ENCODE assay signal across 32 cellular contexts in genomic region chr1:17736625-17737024, GRCh38. TPM values are rescaled to one million over a fixed set of nuclear protein-coding genes. Genes with fewer than 3 reads are reported as not detected.
"Had no signal": no experiment of that assay in that cellular context is flagged by ENCODE, and none has a peak within 500 bp of the region (broad histone marks: within the 10 kb centered on the region; RNA-seq: fewer than 3 reads in every experiment).

No MANE protein-coding gene starts in this region.

- H3K9me3 Mint-ChIP-seq: mesothelial cell of epicardium; naive B cell; natural killer cell treated with Interleukin-12 subunit alpha and Interleukin-12 subunit beta and Interleukin-15 and Interleukin-18, amount 100 ng/mL, for 72 hours; neural crest cell; stimulated activated memory B cell treated with anti-CD40 and anti-IgM and Interleukin-4, amounts not matched to agents 10 μg/mL and 1 μg/mL and 100 μg/mL, for 72 hours; type B pancreatic cell had no signal

- H3K27ac ChIP-seq: coronary artery, esophagus squamous epithelium, left lung, prostate gland, right atrium auricular region, sigmoid colon, testis, tibial artery had no signal

- H3K4me1 Mint-ChIP-seq: mesothelial cell of epicardium; naive B cell; neural crest cell; stimulated activated memory B cell treated with anti-CD40 and anti-IgM and Interleukin-4, amounts not matched to agents 10 μg/mL and 1 μg/mL and 100 μg/mL, for 72 hours had no signal

- H3K36me3 Mint-ChIP-seq: mesothelial cell of epicardium; naive B cell; natural killer cell treated with Interleukin-12 subunit alpha and Interleukin-12 subunit beta and Interleukin-15 and Interleukin-18, amount 100 ng/mL, for 72 hours; stimulated activated memory B cell treated with anti-CD40 and anti-IgM and Interleukin-4, amounts not matched to agents 10 μg/mL and 1 μg/mL and 100 μg/mL, for 72 hours; type B pancreatic cell had no signal

- DNase-seq: dermis blood vessel endothelial cell; effector memory CD4-positive, alpha-beta T cell; erythroblast; esophagus squamous epithelium; foreskin melanocyte; hypothalamus; kidney; left lung; mesenchymal stem cell; mucosa of descending colon; naive B cell; nucleus accumbens; sigmoid colon; stimulated activated CD4-positive, alpha-beta T cell treated with anti-CD3 and anti-CD28 coated beads, Interleukin-2, amount 100 ng/mL, for 24 hours; stimulated activated CD4-positive, alpha-beta T cell treated with anti-CD3 and anti-CD28 coated beads, Interleukin-4, amount 100 ng/mL, for 24 hours; stimulated activated naive CD8-positive, alpha-beta T cell treated with anti-CD3 and anti-CD28 coated beads, Interleukin-15, Interleukin-2, amounts not matched to agents 100 U/mL and 50 U/mL, for 24 hours; substantia nigra; testis; tibial artery had no signal

- ATAC-seq: left lung; mucosa of descending colon; natural killer cell treated with Interleukin-12 subunit alpha and Interleukin-12 subunit beta and Interleukin-15 and Interleukin-18, amount 100 ng/mL, for 72 hours; stimulated activated memory B cell treated with anti-CD40 and anti-IgM and Interleukin-4, amounts not matched to agents 10 μg/mL and 1 μg/mL and 100 μg/mL, for 72 hours; stimulated activated naive CD8-positive, alpha-beta T cell treated with anti-CD3 and anti-CD28 coated beads, Interleukin-15, Interleukin-2, amounts not matched to agents 100 U/mL and 50 U/mL, for 24 hours had no signal

- H3K27me3 ChIP-seq: right atrium auricular region, testis had no signal

- H3K4me3 Mint-ChIP-seq: mesothelial cell of epicardium; naive B cell; natural killer cell treated with Interleukin-12 subunit alpha and Interleukin-12 subunit beta and Interleukin-15 and Interleukin-18, amount 100 ng/mL, for 72 hours; neural crest cell; stimulated activated memory B cell treated with anti-CD40 and anti-IgM and Interleukin-4, amounts not matched to agents 10 μg/mL and 1 μg/mL and 100 μg/mL, for 72 hours; type B pancreatic cell had no signal

- H3K27ac Mint-ChIP-seq: mesothelial cell of epicardium; natural killer cell treated with Interleukin-12 subunit alpha and Interleukin-12 subunit beta and Interleukin-15 and Interleukin-18, amount 100 ng/mL, for 72 hours; stimulated activated memory B cell treated with anti-CD40 and anti-IgM and Interleukin-4, amounts not matched to agents 10 μg/mL and 1 μg/mL and 100 μg/mL, for 72 hours; type B pancreatic cell had no signal

- H3K4me3 ChIP-seq: coronary artery, esophagus squamous epithelium, left lung, mucosa of descending colon, prostate gland, right atrium auricular region, sigmoid colon, testis, tibial artery had no signal

- H3K4me1 ChIP-seq: esophagus squamous epithelium, left lung, prostate gland, right atrium auricular region, sigmoid colon, testis, tibial artery had no signal

- H3K36me3 ChIP-seq: esophagus squamous epithelium, left lung, prostate gland, right atrium auricular region, sigmoid colon, tibial artery had no signal

- H3K9me3 ChIP-seq: esophagus squamous epithelium, left lung, mucosa of descending colon, prostate gland, right atrium auricular region, sigmoid colon, testis, tibial artery had no signal

RNA-seq across cellular contexts. Expression of gene ACTL8, which starts 18.5 kb away (rescaled TPM):
- total RNA-seq: dermis blood vessel endothelial cell; kidney; left lung; lower leg skin; lung microvascular endothelial cell; mesothelial cell of epicardium; natural killer cell treated with Interleukin-12 subunit alpha and Interleukin-12 subunit beta and Interleukin-15 and Interleukin-18, amount 100 ng/mL, for 72 hours; neural crest cell; osteocyte; right atrium auricular region; sigmoid colon; skeletal muscle tissue; urinary bladder had no signal
- polyA plus RNA-seq: urinary bladder had no signal
